In the genomic region with DNA sequence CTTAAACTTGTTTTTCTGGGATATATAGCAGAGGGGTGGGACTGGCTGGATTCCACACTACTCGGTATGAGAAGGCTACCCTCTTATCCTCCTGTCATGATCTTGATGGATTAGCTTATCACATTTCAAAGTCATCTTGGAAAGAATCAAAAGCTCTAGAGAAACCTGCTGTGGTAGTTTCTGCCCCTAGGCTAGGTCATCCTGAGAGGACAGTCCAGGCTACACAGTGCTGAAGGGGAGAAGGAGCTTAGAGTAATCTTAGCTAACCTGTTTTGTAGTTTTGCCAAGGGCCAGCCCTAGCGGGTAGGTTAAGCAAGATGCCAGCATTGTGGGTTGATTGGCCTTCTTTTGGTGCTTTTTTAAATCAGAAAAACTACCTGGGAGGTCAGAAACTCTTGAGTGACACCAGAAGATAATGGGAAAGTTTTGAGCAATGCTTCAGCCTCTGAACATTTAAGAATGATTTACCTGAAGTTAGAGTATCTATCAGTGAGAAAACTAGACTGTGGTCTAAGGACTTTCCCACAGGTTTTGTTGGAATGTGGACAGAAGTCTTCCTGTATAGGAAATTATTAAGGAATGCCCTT, we compare ENCODE assay signal across 26 cellular contexts. TPM values are rescaled to one million over a fixed set of nuclear protein-coding genes. Genes with fewer than 3 reads are reported as not detected.
DNase-seq lines count a peak whose midpoint lies in the region; ATAC-seq and TF ChIP-seq lines count a peak whose summit lies in the region.
"Had no signal": no experiment of that assay in that cellular context is flagged by ENCODE, and none has a peak within 500 bp of the region (broad histone marks: within the 10 kb centered on the region; RNA-seq: fewer than 3 reads in every experiment).

No MANE protein-coding gene starts in this region.

- H3K27me3 ChIP-seq in WERI-Rb-1 (ENCODE audit: insufficient read depth, low read depth, severe bottlenecking) = no peaks in the 10 kb centered on the region
- H3K27me3 ChIP-seq in GM23248 (replicated peaks; ENCODE audit: insufficient read depth) = no peaks in the 10 kb centered on the region
- H3K27me3 ChIP-seq: adrenal gland, esophagus squamous epithelium, gastrocnemius medialis, right atrium auricular region, stomach, tibial nerve had no signal

- no peak overlapping the region for H3K4me3 Mint-ChIP-seq in nephron progenitor cell
- H3K4me3 Mint-ChIP-seq: activated CD8-positive, alpha-beta T cell treated with anti-CD3 and anti-CD28 coated beads for 36 hours; CD8-positive, alpha-beta memory T cell; effector memory CD8-positive, alpha-beta T cell; IgD-negative memory B cell; naive thymus-derived CD4-positive, alpha-beta T cell; WTC11 had no signal

- no peaks in the 10 kb centered on the region for H3K9me2 ChIP-seq in GM23248 (ENCODE audit: insufficient read depth)

- no peaks in the 10 kb centered on the region for H3K9me3 ChIP-seq in WERI-Rb-1 (ENCODE audit: severe bottlenecking)
- H3K9me3 ChIP-seq in GM23248 (ENCODE audit: low read depth) = no peaks in the 10 kb centered on the region
- H3K9me3 ChIP-seq: adrenal gland, esophagus squamous epithelium, gastrocnemius medialis, right atrium auricular region, stomach, tibial nerve had no signal

- no peak overlapping the region for H3K4me3 ChIP-seq in WERI-Rb-1 (ENCODE audit: low read depth, low read length)
- H3K4me3 ChIP-seq in GM23248 = no peak overlapping the region
- H3K4me3 ChIP-seq: adrenal gland, esophagus squamous epithelium, gastrocnemius medialis, right atrium auricular region, stomach, tibial nerve had no signal

- no peak overlapping the region for H3K4me2 ChIP-seq in GM23248 (ENCODE audit: unreplicated experiment)

- no peaks in the 10 kb centered on the region for H3K9me3 Mint-ChIP-seq in nephron progenitor cell
- H3K9me3 Mint-ChIP-seq: activated CD8-positive, alpha-beta T cell treated with anti-CD3 and anti-CD28 coated beads for 36 hours; CD8-positive, alpha-beta memory T cell; effector memory CD8-positive, alpha-beta T cell; IgD-negative memory B cell; naive thymus-derived CD4-positive, alpha-beta T cell; WTC11 had no signal

- H2AFZ ChIP-seq in GM23248 = no peak overlapping the region

- H3K27ac ChIP-seq in WERI-Rb-1 (peak overlapping the region; percentile 30; the same call in 1 of the 2 replicates), GM23248 (no peak overlapping the region)
- H3K27ac ChIP-seq: 22Rv1, adrenal gland, esophagus squamous epithelium, gastrocnemius medialis, right atrium auricular region, stomach, tibial nerve had no signal

- in situ Hi-C loops in GM23248 (cut with MboI) = no loop called here

- DNase-seq in NCI-H1417 (lab: John Stamatoyannopoulos, UW) = peak; percentile 5 to 69 (median 34)
- no peak for DNase-seq in NCI-H1417 treated with DMSO at 0.1 percent for 48 hours (lab: John Stamatoyannopoulos, UW)
- peak; percentile 45 for DNase-seq in M059J (ENCODE audit: low read depth)
- peak; percentile 65 for DNase-seq in WERI-Rb-1
- peak; percentile 5 for DNase-seq in nephron progenitor cell
- DNase-seq in stimulated activated CD4-positive, alpha-beta T cell treated with anti-CD3 and anti-CD28 coated beads, Interleukin-12 subunit alpha, Interleukin-12 subunit beta, amount 100 ng/mL, for 4 hours = no peak
- no peak for DNase-seq in GM23248
- DNase-seq: activated CD8-positive, alpha-beta T cell treated with anti-CD3 and anti-CD28 coated beads for 36 hours; activated gamma-delta T cell treated with Interleukin-2 at 50 U/mL for 16 hours; adrenal gland; AML-193; CD8-positive, alpha-beta memory T cell; effector memory CD8-positive, alpha-beta T cell; esophagus squamous epithelium; gastrocnemius medialis; naive thymus-derived CD4-positive, alpha-beta T cell; NCI-H1694; NCI-H345; stomach; T-helper 9 cell had no signal

- H3K79me2 ChIP-seq in GM23248 (ENCODE audit: insufficient read depth) = no peaks in the 10 kb centered on the region

- H3K36me3 ChIP-seq in WERI-Rb-1 (no peaks in the 10 kb centered on the region), GM23248 (ENCODE audit: low read depth) (no peaks in the 10 kb centered on the region)
- H3K36me3 ChIP-seq: adrenal gland, gastrocnemius medialis had no signal

- peak overlapping the region; percentile 53 for H3K27ac Mint-ChIP-seq in nephron progenitor cell
- H3K27ac Mint-ChIP-seq: activated CD8-positive, alpha-beta T cell treated with anti-CD3 and anti-CD28 coated beads for 36 hours; CD8-positive, alpha-beta memory T cell; IgD-negative memory B cell; naive thymus-derived CD4-positive, alpha-beta T cell; WTC11 had no signal

- ATAC-seq in HG03565 (IDR thresholded peaks at IDR 0.05; ENCODE audit: unreplicated experiment) = no peak
- ATAC-seq: activated CD8-positive, alpha-beta T cell treated with anti-CD3 and anti-CD28 coated beads for 36 hours; effector memory CD8-positive, alpha-beta T cell; gastrocnemius medialis; naive thymus-derived CD4-positive, alpha-beta T cell; WTC11 had no signal

- H3K4me1 Mint-ChIP-seq in nephron progenitor cell = peaks cover 39% of the 10 kb centered on the region
- H3K4me1 Mint-ChIP-seq: CD8-positive, alpha-beta memory T cell; IgD-negative memory B cell; naive thymus-derived CD4-positive, alpha-beta T cell; WTC11 had no signal

- H3K36me3 Mint-ChIP-seq in nephron progenitor cell (ENCODE audit: low read depth) = no peaks in the 10 kb centered on the region
- H3K36me3 Mint-ChIP-seq: IgD-negative memory B cell, WTC11 had no signal

- no peak overlapping the region for H3K9ac ChIP-seq in GM23248

- no peak for TF ChIP-seq CTCF in WERI-Rb-1 (IDR thresholded peaks at IDR 0.05; ENCODE audit: low read depth, low read length)
- no peak for TF ChIP-seq CTCF in nephron progenitor cell (IDR thresholded peaks at IDR 0.05)

- peaks cover 13% of the 10 kb centered on the region for H3K27me3 Mint-ChIP-seq in nephron progenitor cell (ENCODE audit: low read depth, poor library complexity)
- H3K27me3 Mint-ChIP-seq: activated CD8-positive, alpha-beta T cell treated with anti-CD3 and anti-CD28 coated beads for 36 hours; CD8-positive, alpha-beta memory T cell; effector memory CD8-positive, alpha-beta T cell; IgD-negative memory B cell had no signal

- H3K4me1 ChIP-seq in GM23248 (ENCODE audit: insufficient read depth) = no peaks in the 10 kb centered on the region
- H3K4me1 ChIP-seq: adrenal gland, gastrocnemius medialis, right atrium auricular region had no signal

- no peaks in the 10 kb centered on the region for H4K20me1 ChIP-seq in GM23248 (ENCODE audit: insufficient read depth)

- 38 to 51% methylated on average over 2 of the region's 2 CpGs for WGBS in GM23248 (ENCODE audit: low coverage in 1 of 2, low lambda C conversion rate in 2 of 2, missing lambda C conversion rate in 2 of 2), 2 experiments

- no peaks in the 10 kb centered on the region for H3F3A ChIP-seq in GM23248 (ENCODE audit: insufficient read depth)

RNA-seq across cellular contexts. Expression of a gene that starts 21.3 kb away (rescaled TPM):
- 0.15 and 0.71 TPM in 2 replicates for total RNA-seq in M059J (2014; rRNA removed; shearing (Covaris generic))
- 1.2 and 2.8 TPM in 2 replicates for total RNA-seq in GM23248 (2014; rRNA removed; shearing (Covaris generic))
- 1.1 and 1.4 TPM in 2 replicates for polyA plus RNA-seq in GM23248 (2016; fragmentation: Nextera tagmentation; extraction: Ambion mirVana)

RNA-seq across cellular contexts. Expression of a gene that starts 44.7 kb away (rescaled TPM):
- 0.49 and 2.2 TPM in 2 replicates for total RNA-seq in M059J (2014; rRNA removed; shearing (Covaris generic))
- 4.2 and 7.9 TPM in 2 replicates for total RNA-seq in GM23248 (2014; rRNA removed; shearing (Covaris generic))
- 2.0 and 2.3 TPM in 2 replicates for polyA plus RNA-seq in GM23248 (2016; fragmentation: Nextera tagmentation; extraction: Ambion mirVana)

Comparison
In these comparisons a context has a peak if more than half of its experiments do, and no peak if none do; other contexts are left out.
1. DNase-seq: peak in NCI-H1417 (3 of 3), M059J (single experiment), WERI-Rb-1 (single experiment) and nephron progenitor cell (single experiment); none in NCI-H1417 treated with DMSO at 0.1 percent for 48 hours (single experiment), stimulated activated CD4-positive, alpha-beta T cell treated with anti-CD3 and anti-CD28 coated beads, Interleukin-12 subunit alpha, Interleukin-12 subunit beta, amount 100 ng/mL, for 4 hours (single experiment) and GM23248 (single experiment).